In the genomic region with DNA sequence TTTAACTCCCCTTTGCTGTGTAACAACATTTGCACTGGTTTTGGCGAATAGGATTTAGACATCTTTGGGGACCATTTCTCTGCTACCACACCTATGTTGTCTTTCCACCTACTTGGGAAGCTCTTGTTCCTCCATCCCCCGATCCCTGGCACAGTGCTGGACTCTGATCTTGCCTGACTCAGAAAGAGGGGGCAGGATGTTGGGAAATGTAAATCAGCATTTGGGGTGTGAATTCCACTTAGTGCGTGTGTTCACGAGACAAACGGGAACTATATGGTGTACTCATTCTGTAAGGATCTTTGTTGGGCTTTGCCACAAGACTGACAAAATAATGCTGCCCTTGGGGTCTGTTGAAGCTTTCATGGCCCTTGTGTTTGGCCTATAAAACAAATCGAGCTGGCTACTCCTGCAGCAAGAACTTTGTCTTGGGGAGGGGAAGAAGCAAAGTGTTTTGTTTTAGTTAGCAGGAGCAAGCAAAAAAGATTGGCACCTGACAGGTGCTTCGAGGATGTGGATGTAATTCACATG, we compare ENCODE assay signal across 27 cellular contexts. TPM values are rescaled to one million over a fixed set of nuclear protein-coding genes. Genes with fewer than 3 reads are reported as not detected.
A peak's percentile ranks its signal among the peaks of the same experiment; 100 is the strongest.
DNase-seq lines count a peak whose midpoint lies in the region; ATAC-seq and TF ChIP-seq lines count a peak whose summit lies in the region.
"Had no signal": no experiment of that assay in that cellular context is flagged by ENCODE, and none has a peak within 500 bp of the region (broad histone marks: within the 10 kb centered on the region; RNA-seq: fewer than 3 reads in every experiment).

No MANE protein-coding gene starts in this region.

- no peak overlapping the region for H3K4me3 ChIP-seq in GM23248
- H3K4me3 ChIP-seq in CD8-positive, alpha-beta memory T cell (ENCODE audit: low read length): no peak overlapping the region
- H3K4me3 ChIP-seq in ovary: no peak overlapping the region
- H3K4me3 ChIP-seq: K562 had no signal

- ATAC-seq in stimulated activated naive B cell treated with anti-CD40 and anti-IgM and Interleukin-4, amounts not matched to agents 10 μg/mL and 1 μg/mL and 100 μg/mL, for 72 hours (replicated peaks): no peak
- ATAC-seq: CD8-positive, alpha-beta T cell; HepG2; K562; PC-3 had no signal

- H3K36me3 Mint-ChIP-seq in stimulated activated naive B cell treated with anti-CD40 and anti-IgM and Interleukin-4, amounts not matched to agents 10 μg/mL and 1 μg/mL and 100 μg/mL, for 72 hours: peaks cover 42 to 69% of the 10 kb centered on the region in 2 donors
- peaks cover 0 to 84% (median 36%) of the 10 kb centered on the region in 3 donors for H3K36me3 Mint-ChIP-seq in CD8-positive, alpha-beta memory T cell

- no peak overlapping the region for H3K4me2 ChIP-seq in GM23248 (ENCODE audit: unreplicated experiment)

- H3K79me2 ChIP-seq in GM23248 (ENCODE audit: insufficient read depth): no peaks in the 10 kb centered on the region

- H4K20me1 ChIP-seq in GM23248 (ENCODE audit: insufficient read depth): no peaks in the 10 kb centered on the region

- in situ Hi-C loops in GM23248 (cut with MboI): no loop called here

- no peaks in the 10 kb centered on the region for H3F3A ChIP-seq in GM23248 (ENCODE audit: insufficient read depth)

- CTCF ChIA-PET in CD8-positive, alpha-beta memory T cell (lab: Charles Lee): no interaction called here

- intact Hi-C loops in ovary (cut with DNase I): no loop called here

- H3K27ac ChIP-seq in GM23248 (no peak overlapping the region), ovary (no peak overlapping the region)
- H3K27ac ChIP-seq in CD8-positive, alpha-beta memory T cell (ENCODE audit: low read depth, low read length): no peak overlapping the region
- H3K27ac ChIP-seq: RWPE1 had no signal

- H3K9me3 ChIP-seq in GM23248 (ENCODE audit: low read depth) (no peaks in the 10 kb centered on the region), ovary (no peaks in the 10 kb centered on the region)
- no peaks in the 10 kb centered on the region for H3K9me3 ChIP-seq in CD8-positive, alpha-beta memory T cell (ENCODE audit: low read length)

- H3K36me3 ChIP-seq in GM23248 (ENCODE audit: low read depth) (peaks cover 5% of the 10 kb centered on the region; the same call in 1 of the 2 replicates), ovary (no peaks in the 10 kb centered on the region)
- peaks cover 39% of the 10 kb centered on the region for H3K36me3 ChIP-seq in CD8-positive, alpha-beta memory T cell (ENCODE audit: insufficient read depth, low read length)

- POLR2A ChIA-PET in CD8-positive, alpha-beta memory T cell (lab: Charles Lee): no interaction called here

- TF ChIP-seq CTCF in ovary (IDR thresholded peaks at IDR 0.05): no peak

- no peaks in the 10 kb centered on the region for H3K9me2 ChIP-seq in GM23248 (ENCODE audit: insufficient read depth)

- peak overlapping the region; percentile 2 for H3K27ac Mint-ChIP-seq in stimulated activated naive B cell treated with anti-CD40 and anti-IgM and Interleukin-4, amounts not matched to agents 10 μg/mL and 1 μg/mL and 100 μg/mL, for 72 hours
- peak overlapping the region in 1 of 8 donors; percentile 1 for H3K27ac Mint-ChIP-seq in CD8-positive, alpha-beta memory T cell
- H3K27ac Mint-ChIP-seq: CD8-positive, alpha-beta T cell had no signal

- DNase-seq in GM23248 (peak; percentile 28), RKO (ENCODE audit: low spot score) (peak; percentile 39), foreskin melanocyte (peak; percentile 92), NCI-H1092 (lab: John Stamatoyannopoulos, UW) (no peak), ovary (no peak)
- DNase-seq in stimulated activated naive B cell treated with anti-CD40 and anti-IgM and Interleukin-4, amounts not matched to agents 10 μg/mL and 1 μg/mL and 100 μg/mL, for 72 hours: no peak
- no peak for DNase-seq in CD8-positive, alpha-beta memory T cell
- DNase-seq: C1 segment of cervical spinal cord; CD8-positive, alpha-beta T cell; DMS 273 treated with DMSO at 0.1 percent for 48 hours; DMS79; EL; GF-D8; Kasumi-1; NCI-H1105; NCI-H2029; NCI-H446; NCI-H524 treated with DMSO at 0.1 percent for 48 hours; NCI-H774; PC-3; SHP77 treated with DMSO at 0.1 percent for 48 hours had no signal

- no peak for TF ChIP-seq EP300 in ovary (IDR thresholded peaks at IDR 0.05)

- no peak overlapping the region for H3K9ac ChIP-seq in GM23248

- H3K9me3 Mint-ChIP-seq in stimulated activated naive B cell treated with anti-CD40 and anti-IgM and Interleukin-4, amounts not matched to agents 10 μg/mL and 1 μg/mL and 100 μg/mL, for 72 hours: no peaks in the 10 kb centered on the region
- H3K9me3 Mint-ChIP-seq in CD8-positive, alpha-beta memory T cell: no peaks in the 10 kb centered on the region
- H3K9me3 Mint-ChIP-seq: CD8-positive, alpha-beta T cell had no signal

- TF ChIP-seq POLR2A in ovary (IDR thresholded peaks at IDR 0.05): no peak

- no peaks in the 10 kb centered on the region for H3K27me3 Mint-ChIP-seq in stimulated activated naive B cell treated with anti-CD40 and anti-IgM and Interleukin-4, amounts not matched to agents 10 μg/mL and 1 μg/mL and 100 μg/mL, for 72 hours
- no peaks in the 10 kb centered on the region for H3K27me3 Mint-ChIP-seq in CD8-positive, alpha-beta memory T cell

- peaks cover 2 to 3% of the 10 kb centered on the region in 2 donors for H3K4me1 Mint-ChIP-seq in stimulated activated naive B cell treated with anti-CD40 and anti-IgM and Interleukin-4, amounts not matched to agents 10 μg/mL and 1 μg/mL and 100 μg/mL, for 72 hours
- no peaks in the 10 kb centered on the region for H3K4me1 Mint-ChIP-seq in CD8-positive, alpha-beta memory T cell

- no peak overlapping the region for H2AFZ ChIP-seq in GM23248

- WGBS in GM23248 (ENCODE audit: low coverage in 1 of 2, low lambda C conversion rate in 2 of 2, missing lambda C conversion rate in 2 of 2), 2 experiments: 79 to 85% methylated on average over 7 of the region's 7 CpGs
- 86 to 89% (median 89%) methylated on average over 7 of the region's 7 CpGs for WGBS in ovary, 3 donors

- no peak overlapping the region for H3K4me3 Mint-ChIP-seq in stimulated activated naive B cell treated with anti-CD40 and anti-IgM and Interleukin-4, amounts not matched to agents 10 μg/mL and 1 μg/mL and 100 μg/mL, for 72 hours
- no peak overlapping the region for H3K4me3 Mint-ChIP-seq in CD8-positive, alpha-beta memory T cell
- H3K4me3 Mint-ChIP-seq: CD8-positive, alpha-beta T cell had no signal

- H3K27me3 ChIP-seq in GM23248 (replicated peaks; ENCODE audit: insufficient read depth) (no peaks in the 10 kb centered on the region), ovary (no peaks in the 10 kb centered on the region)
- H3K27me3 ChIP-seq in CD8-positive, alpha-beta memory T cell (ENCODE audit: insufficient read depth, low read length, poor library complexity, severe bottlenecking): no peaks in the 10 kb centered on the region

- H3K4me1 ChIP-seq in GM23248 (ENCODE audit: insufficient read depth): no peaks in the 10 kb centered on the region
- no peaks in the 10 kb centered on the region for H3K4me1 ChIP-seq in CD8-positive, alpha-beta memory T cell (ENCODE audit: insufficient read depth, low read length)
- H3K4me1 ChIP-seq in ovary (ENCODE audit: insufficient read depth): no peaks in the 10 kb centered on the region

RNA-seq across cellular contexts. Expression of a gene that starts 18.5 kb away (rescaled TPM):
- 4.9 and 10.7 TPM in 2 replicates for total RNA-seq in GM23248 (2014; rRNA removed; shearing (Covaris generic))
- polyA plus RNA-seq in GM23248 (2016; fragmentation: Nextera tagmentation; extraction: Ambion mirVana) (5.1 and 6.9 TPM in 2 replicates), ovary (10 to 100 TPM in 1 of 2 donors, 1 to 10 TPM in 1; 8.2 to 22.5 TPM)
- 10 to 100 TPM; 20.2 to 21.1 TPM for total RNA-seq in CD8-positive, alpha-beta memory T cell
- polyA plus RNA-seq in CD8-positive, alpha-beta memory T cell: 9.7 TPM
- 10 to 100 TPM in 5 of 7 donors, 1 to 10 TPM in 2; 6.4 to 39.6 (median 16.0) TPM for total RNA-seq in ovary

RNA-seq across cellular contexts. Expression of a gene that starts 28.0 kb away (rescaled TPM):
- total RNA-seq in GM23248 (2014; rRNA removed; shearing (Covaris generic)): not detected in 2 replicates
- polyA plus RNA-seq in GM23248 (2016; fragmentation: Nextera tagmentation; extraction: Ambion mirVana) (not detected in 2 replicates), ovary (not detected)
- not detected for total RNA-seq in CD8-positive, alpha-beta memory T cell
- polyA plus RNA-seq in CD8-positive, alpha-beta memory T cell: not detected
- total RNA-seq in ovary: not detected
- total RNA-seq: A673; CD8-positive, alpha-beta T cell; HepG2; HT1080; K562; M059J; PC-3 had no signal
- polyA plus RNA-seq: HepG2, K562 had no signal

RNA-seq across cellular contexts. Expression of a gene that starts 42.1 kb away (rescaled TPM):
- total RNA-seq in GM23248 (2014; rRNA removed; shearing (Covaris generic)): 127 and 131 TPM in 2 replicates
- polyA plus RNA-seq in GM23248 (2016; fragmentation: Nextera tagmentation; extraction: Ambion mirVana) (222 and 230 TPM in 2 replicates), ovary (100 to 1,000 TPM; 139 to 159 TPM)
- 10 to 100 TPM; 48.2 to 49.0 TPM for total RNA-seq in CD8-positive, alpha-beta memory T cell
- polyA plus RNA-seq in CD8-positive, alpha-beta memory T cell: 278 TPM
- 100 to 1,000 TPM in 4 of 7 donors, 10 to 100 TPM in 3; 93.5 to 211 (median 106) TPM for total RNA-seq in ovary

RNA-seq across cellular contexts. Expression of a gene that starts 52.4 kb away (rescaled TPM):
- not detected in 2 replicates for total RNA-seq in GM23248 (2014; rRNA removed; shearing (Covaris generic))
- not detected in 2 replicates for polyA plus RNA-seq in GM23248 (2016; fragmentation: Nextera tagmentation; extraction: Ambion mirVana)
- under 1 TPM; 0.46 to 0.86 TPM for total RNA-seq in CD8-positive, alpha-beta memory T cell
- polyA plus RNA-seq in CD8-positive, alpha-beta memory T cell: not detected
- total RNA-seq in ovary: not detected
- polyA plus RNA-seq in ovary: not detected
- total RNA-seq: A673; CD8-positive, alpha-beta T cell; HepG2; K562; M059J had no signal
- polyA plus RNA-seq: HepG2, K562 had no signal

Comparison
In these comparisons a context has a peak if more than half of its experiments do, and no peak if none do; other contexts are left out.
1. DNase-seq: peak in GM23248 (single experiment), RKO (single experiment) and foreskin melanocyte (single experiment); none in stimulated activated naive B cell treated with anti-CD40 and anti-IgM and Interleukin-4, amounts not matched to agents 10 μg/mL and 1 μg/mL and 100 μg/mL, for 72 hours (single experiment), NCI-H1092 (single experiment), CD8-positive, alpha-beta memory T cell (0 of 5) and ovary (0 of 5).